9 cellular contexts compared by ENCODE assay signal in genomic region chr7:2110586-2111396, GRCh38.
DNase-seq lines count a peak whose midpoint lies in the region; ATAC-seq, FAIRE-seq and TF ChIP-seq lines count a peak whose summit lies in the region.
"Had no signal": no experiment of that assay in that cellular context is flagged by ENCODE, and none has a peak within 500 bp of the region (broad histone marks: within the 10 kb centered on the region; RNA-seq: fewer than 3 reads in every experiment).

No MANE protein-coding gene starts in this region.

- no peaks in the 10 kb centered on the region for H4K20me1 ChIP-seq in K562 (replicated peaks; ENCODE audit: control insufficient read depth, insufficient read depth, low read length)

- H3K79me2 ChIP-seq in K562 (ENCODE audit: control insufficient read depth, insufficient read depth, low read length), result peaks cover 8% of the 10 kb centered on the region; the same call in 1 of the 3 replicates

- no peak for ATAC-seq in K562
- ATAC-seq in HG02571 (IDR thresholded peaks at IDR 0.05; ENCODE audit: unreplicated experiment), result no peak

- H2AFZ ChIP-seq in K562 (ENCODE audit: low read depth, low read length), result peak overlapping the region; percentile 64; the same call in 1 of the 2 replicates

- H3K4me3 ChIP-seq in K562, result no peak overlapping the region

- intact Hi-C loops in K562 (cut with micrococcal nuclease), result no loop called here

- peaks cover 41% of the 10 kb centered on the region for H3K4me1 Mint-ChIP-seq in activated T-cell treated with anti-CD3 and anti-CD28 coated beads, Interleukin-2, amount 50 U/mL, for 24 hours (ENCODE audit: low read depth)
- H3K4me1 Mint-ChIP-seq in mesothelial cell of epicardium, result peaks cover 24% of the 10 kb centered on the region

- no peaks in the 10 kb centered on the region for H3K9me1 ChIP-seq in K562 (ENCODE audit: control insufficient read depth, insufficient read depth, low read length)

- no peaks in the 10 kb centered on the region for H3K9me3 Mint-ChIP-seq in activated T-cell treated with anti-CD3 and anti-CD28 coated beads, Interleukin-2, amount 50 U/mL, for 24 hours
- H3K9me3 Mint-ChIP-seq in mesothelial cell of epicardium, result no peaks in the 10 kb centered on the region

- peaks cover 30 to 70% of the 10 kb centered on the region in 2 experiments for H3K4me1 ChIP-seq in K562 (replicated peaks in 1 of 2; ENCODE audit: control insufficient read depth in 2 of 2, insufficient read depth in 2 of 2, low read length in 2 of 2)

- CTCF ChIA-PET in K562 (lab: Yijun Ruan, JAX; ENCODE audit: low intra/inter-chr PET ratio), result no interaction called here

- no peak for DNase-seq in activated T-cell treated with anti-CD3 and anti-CD28 coated beads, Interleukin-2, amount 50 U/mL, for 24 hours
- DNase-seq in activated T-cell treated with anti-CD3 and anti-CD28 coated beads, Interleukin-2, amount 50 U/mL, for 48 hours, result no peak
- no peak for DNase-seq in K562 (ENCODE audit: extremely low read depth in 1 of 4, low spot score in 3 of 4)
- no peak for DNase-seq in mesothelial cell of epicardium (ENCODE audit: low spot score in 2 of 2, unreplicated experiment in 2 of 2)
- no peak for DNase-seq in DMS114 treated with DMSO at 0.1 percent for 48 hours (lab: John Stamatoyannopoulos, UW; ENCODE audit: unreplicated experiment)
- no peak for DNase-seq in DMS53 treated with DMSO at 0.1 percent for 48 hours (lab: John Stamatoyannopoulos, UW; ENCODE audit: unreplicated experiment)
- DNase-seq: NCI-H2029 treated with DMSO at 0.1 percent for 48 hours had no signal

- H3K4me2 ChIP-seq in K562 (ENCODE audit: insufficient read depth, low read length), result peak overlapping the region; percentile 77

- peaks cover 31% of the 10 kb centered on the region for H3K36me3 Mint-ChIP-seq in activated T-cell treated with anti-CD3 and anti-CD28 coated beads, Interleukin-2, amount 50 U/mL, for 24 hours (ENCODE audit: low read depth)
- peaks cover 13% of the 10 kb centered on the region for H3K36me3 Mint-ChIP-seq in mesothelial cell of epicardium

- TF ChIP-seq POLR2A in K562 (conservative IDR thresholded peaks at IDR 0.05), result no peak

- no TSS peak for BruUV-seq in K562 (replicated peaks; lab: Mats Ljungman, UMichigan)

- peak overlapping the region in 1 of 2 experiments; percentile 92; a peak in 2 of 4 replicates for H3K9ac ChIP-seq in K562 (ENCODE audit: insufficient read depth in 1 of 2, low read depth in 2 of 2, low read length in 2 of 2)

- in situ Hi-C loops in K562 (cut with MboI), result no loop called here

- no peak for TF ChIP-seq RAD21 in K562 (CRISPR knock-in tag; conservative IDR thresholded peaks at IDR 0.05 in 1 of 2, IDR thresholded peaks at IDR 0.05 in 1 of 2)

- no peak for TF ChIP-seq EP300 in K562 (IDR thresholded peaks at IDR 0.05; ENCODE audit: low read length)

- H3K27me3 ChIP-seq in K562 (ENCODE audit: control insufficient read depth in 2 of 2, insufficient read depth in 2 of 2, low read length in 2 of 2), result no peaks in the 10 kb centered on the region

- peaks cover 10% of the 10 kb centered on the region; the same call in 2 of the 3 replicates for H3K36me3 ChIP-seq in K562 (ENCODE audit: control insufficient read depth, insufficient read depth, low read length)

- H3K4me3 Mint-ChIP-seq in activated T-cell treated with anti-CD3 and anti-CD28 coated beads, Interleukin-2, amount 50 U/mL, for 24 hours, result peak overlapping the region; percentile 41
- no peak overlapping the region for H3K4me3 Mint-ChIP-seq in mesothelial cell of epicardium

- H3K27ac ChIP-seq in K562 (ENCODE audit: extremely low read depth, low read depth, low read length) (peak overlapping the region; percentile 80; the same call in 2 of the 3 replicates), temporal lobe (ENCODE audit: low read depth, low read length) (peak overlapping the region; percentile 100)

- H3K9me3 ChIP-seq in K562 (replicated peaks; ENCODE audit: control insufficient read depth, insufficient read depth, low read depth, low read length), result no peaks in the 10 kb centered on the region

- no peak for FAIRE-seq in K562 (lab: Jason Lieb, UNC)

- TF ChIP-seq CTCF in K562 (IDR thresholded peaks at IDR 0.05 in 2 of 3, conservative IDR thresholded peaks at IDR 0.05 in 1 of 3; ENCODE audit: insufficient read depth in 2 of 3, low read depth in 1 of 3, low read length in 3 of 3), result no peak
- TF ChIP-seq CTCF in mesothelial cell of epicardium (IDR thresholded peaks at IDR 0.05; ENCODE audit: unreplicated experiment), result no peak

- peak overlapping the region; percentile 87 for H3K27ac Mint-ChIP-seq in activated T-cell treated with anti-CD3 and anti-CD28 coated beads, Interleukin-2, amount 50 U/mL, for 24 hours
- peak overlapping the region; percentile 44 for H3K27ac Mint-ChIP-seq in mesothelial cell of epicardium

- H3K27me3 Mint-ChIP-seq in activated T-cell treated with anti-CD3 and anti-CD28 coated beads, Interleukin-2, amount 50 U/mL, for 24 hours, result no peaks in the 10 kb centered on the region
- H3K27me3 Mint-ChIP-seq in mesothelial cell of epicardium (ENCODE audit: low read depth), result no peaks in the 10 kb centered on the region

- WGBS in K562 (ENCODE audit: insufficient coverage, low coverage, missing lambda C conversion rate), result 87% methylated on average over 27 of the region's 34 CpGs

- POLR2A ChIA-PET in K562 (lab: Yijun Ruan, JAX), result interaction anchor here (0.6 kb wide), 1 partner anchor 485 kb away, joined by 3 read pairs; no protein-coding TSS in a partner anchor

TF ChIP-seq in K562, 482 proteins besides CTCF, POLR2A, EP300 and RAD21:
- TF ChIP-seq CHD4 (IDR thresholded peaks at IDR 0.05; ENCODE audit: insufficient read depth, insufficient replicate concordance, low read depth, low read length, poor library complexity, severe bottlenecking), result peak; percentile 9
- TF ChIP-seq MAFG (tag; conservative IDR thresholded peaks at IDR 0.05), result no peak
- TF ChIP-seq SMARCA4 (IDR thresholded peaks at IDR 0.05), result no peak
- TF ChIP-seq KDM2B (CRISPR knock-in tag; IDR thresholded peaks at IDR 0.05), result no peak
- TF ChIP-seq RNF219 (CRISPR knock-in tag; IDR thresholded peaks at IDR 0.05), result no peak
- peak; percentile 74; the same call in 1 of the 2 replicates for TF ChIP-seq FOSL1 (tag; conservative IDR thresholded peaks at IDR 0.05)
- TF ChIP-seq FOXA3 (CRISPR knock-in tag; conservative IDR thresholded peaks at IDR 0.05 in 1 of 2, IDR thresholded peaks at IDR 0.05 in 1 of 2), result 0 out of 4 replicates have a peak, but pooled peaks of 1 of the 2 experiments have one; percentile 1
- 0 out of 2 replicates have a peak, but pooled peaks have one; percentile 20 for TF ChIP-seq SP1 (CRISPR knock-in tag; IDR thresholded peaks at IDR 0.05)
